16 cellular contexts compared by ENCODE assay signal in the genomic region with DNA sequence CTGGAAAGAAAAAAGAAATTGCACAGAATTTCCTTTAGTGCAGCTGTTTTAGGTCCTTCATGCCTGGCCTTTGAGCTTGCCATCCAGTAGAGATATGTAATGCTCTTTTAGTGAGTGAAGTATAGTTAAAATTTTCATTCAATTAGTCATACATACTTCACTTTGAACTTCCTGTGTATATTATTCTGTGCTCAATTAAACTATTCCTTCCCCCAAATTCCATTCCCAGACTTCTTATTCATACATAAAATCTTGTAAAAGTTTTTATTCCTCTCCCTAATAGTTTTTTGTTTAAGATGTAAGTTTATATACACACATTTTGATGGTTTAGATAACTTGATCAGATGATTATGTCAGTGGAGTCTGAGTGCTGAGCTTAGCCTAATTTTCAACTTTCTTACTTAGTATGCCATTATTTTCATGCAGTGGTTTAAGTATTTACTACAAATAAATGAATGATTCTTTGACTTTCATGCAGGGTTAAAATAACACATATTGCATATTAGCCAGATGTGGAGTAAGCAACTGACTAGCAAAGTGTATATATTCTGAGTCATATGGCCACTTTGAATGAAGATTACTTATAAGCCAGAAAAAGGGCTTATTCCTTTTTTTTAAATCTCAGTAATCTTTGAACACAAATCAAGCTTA. TPM values are rescaled to one million over a fixed set of nuclear protein-coding genes. Genes with fewer than 3 reads are reported as not detected.
DNase-seq lines count a peak whose midpoint lies in the region; ATAC-seq, FAIRE-seq and TF ChIP-seq lines count a peak whose summit lies in the region.
"Had no signal": no experiment of that assay in that cellular context is flagged by ENCODE, and none has a peak within 500 bp of the region (broad histone marks: within the 10 kb centered on the region; RNA-seq: fewer than 3 reads in every experiment).

No MANE protein-coding gene starts in this region.

- H3K36me3 ChIP-seq in brain microvascular endothelial cell (replicated peaks) (peaks cover 31% of the 10 kb centered on the region), keratinocyte (ENCODE audit: control insufficient read depth in 2 of 2, extremely low read depth in 1 of 2, insufficient read depth in 2 of 2, low read length in 2 of 2) (peaks cover 28 to 48% of the 10 kb centered on the region in 2 experiments), right atrium auricular region (peaks cover 27% of the 10 kb centered on the region)

- dilution Hi-C loops in keratinocyte (cut with MboI; ENCODE audit: extremely low pct_ligation_motif_present, low sequenced_read_pairs) = no loop called here

- TF ChIP-seq CTCF in brain microvascular endothelial cell (IDR thresholded peaks at IDR 0.05; ENCODE audit: low read depth, low read length, missing control alignments) (no peak), keratinocyte (optimal IDR thresholded peaks at IDR 0.05 in 1 of 3, IDR thresholded peaks at IDR 0.05 in 1 of 3, conservative IDR thresholded peaks at IDR 0.05 in 1 of 3; ENCODE audit: extremely low read depth in 1 of 3, insufficient read depth in 2 of 3, low read length in 3 of 3) (no peak), right atrium auricular region (IDR thresholded peaks at IDR 0.05) (no peak)

- ATAC-seq in HG03354 (IDR thresholded peaks at IDR 0.05; ENCODE audit: poor library complexity, severe bottlenecking, unreplicated experiment) (no peak), HG02885 (IDR thresholded peaks at IDR 0.05; ENCODE audit: poor library complexity, unreplicated experiment) (no peak)

- H3K27ac ChIP-seq in brain microvascular endothelial cell = peak overlapping the region; percentile 94
- peak overlapping the region; percentile 91 for H3K27ac ChIP-seq in keratinocyte (ENCODE audit: control insufficient read depth, insufficient read depth, low read length)
- H3K27ac ChIP-seq in right atrium auricular region = no peak overlapping the region
- H3K27ac ChIP-seq: cardiac muscle cell had no signal

- peak overlapping the region; percentile 52 for H3K4me2 ChIP-seq in keratinocyte (ENCODE audit: control insufficient read depth, extremely low read depth, insufficient read depth, low read depth, low read length)

- H3K9me3 ChIP-seq in keratinocyte (ENCODE audit: control insufficient read depth, low read depth, low read length) (no peaks in the 10 kb centered on the region), right atrium auricular region (no peaks in the 10 kb centered on the region)
- H3K9me3 ChIP-seq: heart left ventricle had no signal

- H3K4me1 ChIP-seq in keratinocyte (ENCODE audit: control insufficient read depth, extremely low read depth, insufficient read depth, low read length) (peaks cover 34% of the 10 kb centered on the region), right atrium auricular region (no peaks in the 10 kb centered on the region)

- DNase-seq in AG08396 (ENCODE audit: low spot score) (peak; percentile 48), brain microvascular endothelial cell (peak; percentile 36), keratinocyte (ENCODE audit: low read depth, low spot score) (peak; percentile 21), right atrium auricular region (ENCODE audit: low spot score) (no peak), T-helper 1 cell (no peak)
- DNase-seq: activated CD8-positive, alpha-beta memory T cell treated with anti-CD3 and anti-CD28 coated beads, Interleukin-2, amount 50 U/mL, for 4 hours; CD4-positive, CD25-positive, alpha-beta regulatory T cell; heart left ventricle; NCI-H146; stimulated activated CD8-positive, alpha-beta memory T cell treated with anti-CD3 and anti-CD28 coated beads, Interleukin-4, amount 100 ng/mL, for 48 hours had no signal

- H4K20me1 ChIP-seq in keratinocyte (ENCODE audit: control insufficient read depth, extremely low read depth, insufficient read depth, low read length) = no peaks in the 10 kb centered on the region

- H3K4me3 ChIP-seq in brain microvascular endothelial cell (ENCODE audit: low read depth, low read length) (no peak overlapping the region), keratinocyte (ENCODE audit: control insufficient read depth in 2 of 3, extremely low read depth in 1 of 3, insufficient read depth in 2 of 3, low read depth in 1 of 3, low read length in 3 of 3) (peak overlapping the region in 1 of 3 experiments; percentile 15), right atrium auricular region (no peak overlapping the region)
- H3K4me3 ChIP-seq: cardiac muscle cell, heart left ventricle, skin epidermis had no signal

- FAIRE-seq in keratinocyte (lab: Jason Lieb, UNC) = peak; percentile 77
- FAIRE-seq: TTC549 had no signal

- peaks cover 8% of the 10 kb centered on the region for H3K79me2 ChIP-seq in keratinocyte (ENCODE audit: control insufficient read depth, insufficient read depth, low read length)

- H3K9ac ChIP-seq in keratinocyte (ENCODE audit: control insufficient read depth, extremely low read depth, insufficient read depth, low read length) = peak overlapping the region; percentile 26

- in situ Hi-C loops in brain microvascular endothelial cell (cut with HindIII; ENCODE audit: low pct_ligation_motif_present, low sequenced_read_pairs) = no loop called here

- TF ChIP-seq RAD21 in Ishikawa (IDR thresholded peaks at IDR 0.05; ENCODE audit: low read depth) = no peak

- H3K9me1 ChIP-seq in keratinocyte (ENCODE audit: control insufficient read depth, extremely low read depth, insufficient read depth, low read length) = no peaks in the 10 kb centered on the region

- H3K27me3 ChIP-seq in brain microvascular endothelial cell (replicated peaks) = no peaks in the 10 kb centered on the region
- H3K27me3 ChIP-seq in keratinocyte (ENCODE audit: control insufficient read depth, extremely low read depth, insufficient read depth, low read length) = no peaks in the 10 kb centered on the region
- no peaks in the 10 kb centered on the region for H3K27me3 ChIP-seq in right atrium auricular region
- H3K27me3 ChIP-seq: cardiac muscle cell, heart left ventricle had no signal

- peak; percentile 73; the same call in 1 of the 2 replicates for TF ChIP-seq EP300 in Ishikawa (IDR thresholded peaks at IDR 0.05; ENCODE audit: borderline replicate concordance)

- no peak overlapping the region for H2AFZ ChIP-seq in keratinocyte (ENCODE audit: control insufficient read depth, low read length)

TF ChIP-seq in Ishikawa, 13 proteins besides CTCF, POLR2A, EP300 and RAD21:
- TF ChIP-seq TCF12 (IDR thresholded peaks at IDR 0.05; ENCODE audit: low read depth) (no peak), EGR1 (IDR thresholded peaks at IDR 0.05) (no peak), FOXM1 (IDR thresholded peaks at IDR 0.05; ENCODE audit: borderline replicate concordance, low read depth) (peak; percentile 70; the same call in 1 of the 2 replicates), ZBTB7A (IDR thresholded peaks at IDR 0.05; ENCODE audit: low read depth) (no peak), TEAD4 (IDR thresholded peaks at IDR 0.05) (peak; percentile 57; the same call in 1 of the 2 replicates), TAF1 (IDR thresholded peaks at IDR 0.05; ENCODE audit: low read depth) (no peak), CEBPB (IDR thresholded peaks at IDR 0.05) (no peak), REST (IDR thresholded peaks at IDR 0.05; ENCODE audit: low read depth) (no peak), CREB1 (IDR thresholded peaks at IDR 0.05; ENCODE audit: low read depth) (no peak), YY1 (IDR thresholded peaks at IDR 0.05; ENCODE audit: low read depth) (no peak), NFIC (IDR thresholded peaks at IDR 0.05) (no peak)
- TF ChIP-seq, protein P1, sequence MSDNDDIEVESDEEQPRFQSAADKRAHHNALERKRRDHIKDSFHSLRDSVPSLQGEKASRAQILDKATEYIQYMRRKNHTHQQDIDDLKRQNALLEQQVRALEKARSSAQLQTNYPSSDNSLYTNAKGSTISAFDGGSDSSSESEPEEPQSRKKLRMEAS (IDR thresholded peaks at IDR 0.05) = no peak
- TF ChIP-seq, protein P2, sequence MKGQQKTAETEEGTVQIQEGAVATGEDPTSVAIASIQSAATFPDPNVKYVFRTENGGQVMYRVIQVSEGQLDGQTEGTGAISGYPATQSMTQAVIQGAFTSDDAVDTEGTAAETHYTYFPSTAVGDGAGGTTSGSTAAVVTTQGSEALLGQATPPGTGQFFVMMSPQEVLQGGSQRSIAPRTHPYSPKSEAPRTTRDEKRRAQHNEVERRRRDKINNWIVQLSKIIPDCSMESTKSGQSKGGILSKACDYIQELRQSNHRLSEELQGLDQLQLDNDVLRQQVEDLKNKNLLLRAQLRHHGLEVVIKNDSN (IDR thresholded peaks at IDR 0.05) = no peak

RNA-seq across cellular contexts. Expression of gene ABHD10, which starts 42.5 kb away (rescaled TPM):
- polyA plus RNA-seq in keratinocyte = 12.0 to 22.2 TPM (median 13.2 TPM) in 3 replicates
- polyA plus RNA-seq in keratinocyte (2011; ENCODE audit: low read depth) = 3.9 TPM
- polyA plus RNA-seq in keratinocyte (2011; cell fraction: cytosol; rRNA removed) = 6.9 and 15.9 TPM in 2 replicates
- polyA plus RNA-seq in keratinocyte (2011; cell fraction: nucleus; rRNA removed) = 12.9 and 17.7 TPM in 2 replicates
- 7.6 and 11.3 TPM in 2 replicates for polyA plus RNA-seq in keratinocyte (2012; ENCODE audit: low replicate concordance)
- polyA minus RNA-seq in keratinocyte = 1.7 to 17.9 TPM (median 8.0 TPM) in 3 replicates
- 16.1 TPM for polyA minus RNA-seq in keratinocyte (2011; cell fraction: cytosol; rRNA and poly(A)+ RNA removed)
- polyA minus RNA-seq in keratinocyte (2011; cell fraction: nucleus; rRNA and poly(A)+ RNA removed) = 10.8 and 40.9 TPM in 2 replicates
- 10 to 100 TPM; 15.3 to 20.8 TPM for total RNA-seq in right atrium auricular region

Comparison
In these comparisons a context has a peak if more than half of its experiments do, and no peak if none do; other contexts are left out.
1. DNase-seq: peak in AG08396 (single experiment), brain microvascular endothelial cell (single experiment) and keratinocyte (single experiment); none in right atrium auricular region (single experiment) and T-helper 1 cell (0 of 5).
2. H3K27ac ChIP-seq: peak in brain microvascular endothelial cell (single experiment) and keratinocyte (single experiment); none in right atrium auricular region (0 of 2).